25 cellular contexts compared by ENCODE assay signal in genomic region chr21:46068516-46069079, GRCh38.
"Had no signal": no experiment of that assay in that cellular context is flagged by ENCODE, and none has a peak within 500 bp of the region (broad histone marks: within the 10 kb centered on the region; RNA-seq: fewer than 3 reads in every experiment).

No MANE protein-coding gene starts in this region.

- H3K4me1 Mint-ChIP-seq: central memory CD8-positive, alpha-beta T cell had no signal

- H3K27me3 ChIP-seq: uterus had no signal

- FAIRE-seq: colon, pancreas had no signal

- H3K9me3 ChIP-seq: esophagus squamous epithelium, gastrocnemius medialis, pancreas, tibial nerve, uterus had no signal

- ATAC-seq: activated CD4-positive, alpha-beta T cell treated with anti-CD3 and anti-CD28 coated beads for 36 hours; activated T-cell treated with anti-CD3 and anti-CD28 coated beads, Interleukin-2, amount 50 U/mL, for 72 hours; effector memory CD8-positive, alpha-beta T cell; gastrocnemius medialis; left lobe of liver; pancreas; right cardiac atrium; stimulated activated naive CD8-positive, alpha-beta T cell treated with anti-CD3 and anti-CD28 coated beads, Interleukin-15, amount 100 ng/mL, for 72 hours; WTC11 had no signal

- H3K27me3 Mint-ChIP-seq: stimulated activated naive CD8-positive, alpha-beta T cell treated with anti-CD3 and anti-CD28 coated beads, Interleukin-15, amount 100 ng/mL, for 72 hours had no signal

- H3K27ac ChIP-seq: pancreas had no signal

- H3K36me3 ChIP-seq: esophagus squamous epithelium, gastrocnemius medialis, pancreas, tibial nerve, uterus had no signal

- H3K27ac Mint-ChIP-seq: activated CD4-positive, alpha-beta T cell treated with anti-CD3 and anti-CD28 coated beads for 36 hours; activated naive CD4-positive, alpha-beta T cell treated with anti-CD3 and anti-CD28 coated beads, Interleukin-2, amount 50 U/mL, for 24 hours; activated T-cell treated with anti-CD3 and anti-CD28 coated beads, Interleukin-2, amount 50 U/mL, for 72 hours; effector memory CD8-positive, alpha-beta T cell; mesothelial cell of epicardium; natural killer cell; WTC11 had no signal

- DNase-seq: activated CD4-positive, alpha-beta T cell treated with anti-CD3 and anti-CD28 coated beads for 36 hours; activated CD4-positive, alpha-beta T cell treated with anti-CD3 and anti-CD28 coated beads, Interleukin-2, amount 50 U/mL, for 4 hours; activated gamma-delta T cell treated with Interleukin-2 at 50 U/mL for 16 hours; activated T-cell treated with anti-CD3 and anti-CD28 coated beads, Interleukin-2, amount 50 U/mL, for 72 hours; anterior cingulate cortex; effector memory CD8-positive, alpha-beta T cell; esophagus squamous epithelium; gastrocnemius medialis; mammary epithelial cell; natural killer cell; pancreas; right cardiac atrium; stimulated activated CD4-positive, alpha-beta T cell treated with anti-CD3 and anti-CD28 coated beads, Interleukin-1b, Interleukin-23, amount 100 ng/mL, for 48 hours; stimulated activated naive CD8-positive, alpha-beta T cell treated with anti-CD3 and anti-CD28 coated beads, Interleukin-15, amount 100 ng/mL, for 72 hours; T-helper 9 cell; uterus had no signal

- H3K36me3 Mint-ChIP-seq: activated naive CD4-positive, alpha-beta T cell treated with anti-CD3 and anti-CD28 coated beads, Interleukin-2, amount 50 U/mL, for 24 hours; mesothelial cell of epicardium; natural killer cell; WTC11 had no signal

- H3K4me3 Mint-ChIP-seq: activated CD4-positive, alpha-beta T cell treated with anti-CD3 and anti-CD28 coated beads for 36 hours; activated naive CD4-positive, alpha-beta T cell treated with anti-CD3 and anti-CD28 coated beads, Interleukin-2, amount 50 U/mL, for 24 hours; activated T-cell treated with anti-CD3 and anti-CD28 coated beads, Interleukin-2, amount 50 U/mL, for 72 hours; central memory CD8-positive, alpha-beta T cell; effector memory CD8-positive, alpha-beta T cell; mesothelial cell of epicardium; natural killer cell; stimulated activated naive CD8-positive, alpha-beta T cell treated with anti-CD3 and anti-CD28 coated beads, Interleukin-15, amount 100 ng/mL, for 72 hours; WTC11 had no signal

- H3K9me3 Mint-ChIP-seq: activated naive CD4-positive, alpha-beta T cell treated with anti-CD3 and anti-CD28 coated beads, Interleukin-2, amount 50 U/mL, for 24 hours; central memory CD8-positive, alpha-beta T cell; effector memory CD8-positive, alpha-beta T cell; mesothelial cell of epicardium; natural killer cell had no signal

- H3K4me3 ChIP-seq: dorsolateral prefrontal cortex, esophagus squamous epithelium, gastrocnemius medialis, pancreas, skin epidermis, tibial nerve, uterus had no signal
